8 cellular contexts compared by ENCODE assay signal in the genomic region with DNA sequence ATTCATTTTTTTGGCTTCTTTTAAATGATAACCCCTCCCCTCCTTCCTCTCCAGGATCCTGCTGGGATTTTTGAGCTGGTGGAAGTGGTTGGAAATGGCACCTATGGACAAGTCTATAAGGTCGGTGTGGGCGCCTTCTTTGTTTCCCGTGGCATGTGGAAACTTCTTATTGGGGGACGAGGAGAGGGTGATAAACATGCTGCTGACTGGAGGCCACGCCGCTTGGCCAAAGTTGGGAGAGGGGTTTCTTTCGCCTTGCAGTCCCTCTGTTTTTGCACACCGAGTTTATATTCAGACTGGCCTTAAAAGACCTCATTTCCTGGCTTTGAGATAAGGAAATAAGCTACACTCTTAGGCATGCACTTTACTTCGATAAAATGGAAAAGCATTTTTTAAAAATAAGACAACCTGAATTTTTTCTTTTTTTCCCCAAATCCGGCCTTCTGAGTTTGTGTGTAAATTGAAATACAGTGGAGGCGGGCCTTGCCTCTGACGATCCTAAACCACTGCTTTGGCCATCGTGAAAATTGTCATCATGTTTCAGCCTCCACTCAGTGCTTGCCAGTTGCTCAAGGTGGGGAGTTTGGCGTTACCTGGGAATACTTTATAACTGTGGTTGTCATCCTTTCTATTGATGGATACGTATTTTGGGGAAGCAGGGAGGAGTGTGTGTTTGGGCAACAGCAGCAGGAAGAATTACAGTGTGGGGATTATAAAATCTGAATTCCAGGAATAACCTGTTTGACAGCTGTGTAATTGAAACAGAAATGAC. TPM values are rescaled to one million over a fixed set of nuclear protein-coding genes. Genes with fewer than 3 reads are reported as not detected.
A peak's percentile ranks its signal among the peaks of the same experiment; 100 is the strongest.
DNase-seq lines count a peak whose midpoint lies in the region; TF ChIP-seq lines count a peak whose summit lies in the region.

No MANE protein-coding gene starts in this region.

- H3K27ac ChIP-seq in adrenal gland, result peak overlapping the region in 1 of 5 donors; percentile 87
- peak overlapping the region in 2 of 3 donors; percentile 46 to 65 for H3K27ac ChIP-seq in thyroid gland

- peak overlapping the region in 3 of 4 donors; percentile 29 to 91 (median 36) for H3K4me3 ChIP-seq in adrenal gland
- H3K4me3 ChIP-seq in thyroid gland (replicated peaks in 1 of 3), result peak overlapping the region in 2 of 3 donors; percentile 46 to 54

- H3K4me1 ChIP-seq in adrenal gland (replicated peaks in 1 of 2) (peaks cover 3 to 35% of the 10 kb centered on the region in 2 donors), thyroid gland (peaks cover 14 to 23% of the 10 kb centered on the region in 2 donors)

- peak; percentile 30 for DNase-seq in Daoy (ENCODE audit: low read depth)
- peak; percentile 15 for DNase-seq in KG1 (lab: John Stamatoyannopoulos, UW)
- DNase-seq in adrenal gland, result peak in 1 of 7 donors; percentile 3
- peak; percentile 37 for DNase-seq in kidney tubule cell (ENCODE audit: low spot score)
- DNase-seq in thyroid gland, result no peak
- DNase-seq in NCI-H774 (lab: John Stamatoyannopoulos, UW), result no peak
- no peak for DNase-seq in NCI-H524 treated with DMSO at 0.1 percent for 48 hours (lab: John Stamatoyannopoulos, UW)
- no peak for DNase-seq in NCI-H1048 (lab: John Stamatoyannopoulos, UW)

- no peaks in the 10 kb centered on the region for H3K9me3 ChIP-seq in adrenal gland (replicated peaks in 1 of 3)
- H3K9me3 ChIP-seq in thyroid gland, result no peaks in the 10 kb centered on the region

- no peaks in the 10 kb centered on the region for H3K27me3 ChIP-seq in adrenal gland
- H3K27me3 ChIP-seq in thyroid gland, result no peaks in the 10 kb centered on the region

- intact Hi-C loops in adrenal gland (cut with DNase I) (loop anchor here in 1 of 2 donors (10.0 kb wide), 2 partner anchors 126 to 284 kb away; no protein-coding TSS in a partner anchor), thyroid gland (cut with DNase I) (loop anchor here (10.0 kb wide), 1 partner anchor 136 kb away; no protein-coding TSS in a partner anchor)

- 14 to 20% (median 16%) methylated on average over 15 of the region's 15 CpGs for WGBS in adrenal gland, 4 donors
- WGBS in thyroid gland, 2 donors, result 13 to 14% methylated on average over 15 of the region's 15 CpGs

- no peak for TF ChIP-seq CTCF in adrenal gland (IDR thresholded peaks at IDR 0.05)
- no peak for TF ChIP-seq CTCF in thyroid gland (IDR thresholded peaks at IDR 0.05)

- H3K36me3 ChIP-seq in adrenal gland (replicated peaks in 1 of 2) (no peaks in the 10 kb centered on the region), thyroid gland (no peaks in the 10 kb centered on the region)

- TF ChIP-seq POLR2A in adrenal gland (IDR thresholded peaks at IDR 0.05) (no peak), thyroid gland (IDR thresholded peaks at IDR 0.05) (no peak)

RNA-seq across cellular contexts. Expression of gene MAP4K4, which starts 1.1 kb away (rescaled TPM):
- 56.9 and 78.3 TPM in 2 replicates for total RNA-seq in Daoy (2014; rRNA removed; shearing (Covaris generic))
- 10 to 100 TPM; 11.6 to 29.4 (median 22.9) TPM for total RNA-seq in adrenal gland
- 10 to 100 TPM in 2 of 3 donors, 1 to 10 TPM in 1; 8.7 to 17.1 (median 15.9) TPM for polyA plus RNA-seq in adrenal gland
- 10 to 100 TPM; 33.8 to 47.3 (median 35.7) TPM for total RNA-seq in thyroid gland

Comparison
In these comparisons a context has a peak if more than half of its experiments do, and no peak if none do; other contexts are left out.
1. DNase-seq: peak in Daoy (single experiment), KG1 (single experiment) and kidney tubule cell (single experiment); none in thyroid gland (0 of 2), NCI-H774 (single experiment), NCI-H524 treated with DMSO at 0.1 percent for 48 hours (single experiment) and NCI-H1048 (single experiment).